ENCODE assay signal across 25 cellular contexts in genomic region chr2:241265506-241265905, GRCh38.
"Had no signal": no experiment of that assay in that cellular context is flagged by ENCODE, and none has a peak within 500 bp of the region (broad histone marks: within the 10 kb centered on the region; RNA-seq: fewer than 3 reads in every experiment).

No MANE protein-coding gene starts in this region.

- H3K36me3 ChIP-seq: ovary had no signal

- H3K9me3 ChIP-seq: left ventricle myocardium inferior, ovary, right atrium auricular region, tibial nerve, vagina had no signal

- H3K27me3 ChIP-seq: ovary, right atrium auricular region, tibial nerve, vagina had no signal

- DNase-seq: hippocampal formation; kidney; left colon; left ventricle myocardium inferior; mesendoderm; naive thymus-derived CD4-positive, alpha-beta T cell; nucleus accumbens; ovary; stimulated activated CD4-positive, alpha-beta T cell treated with anti-CD3 and anti-CD28 coated beads, Interleukin-12 subunit alpha, Interleukin-12 subunit beta, amount 100 ng/mL, for 4 hours; stimulated activated CD4-positive, alpha-beta T cell treated with anti-CD3 and anti-CD28 coated beads, Interleukin-15, amount 100 ng/mL, for 24 hours; stimulated activated CD4-positive, alpha-beta T cell treated with anti-CD3 and anti-CD28 coated beads, Interleukin-2, amount 100 ng/mL, for 24 hours; stimulated activated CD4-positive, alpha-beta T cell treated with anti-CD3 and anti-CD28 coated beads, Interleukin-4, amount 100 ng/mL, for 1 hour; stimulated activated naive B cell treated with anti-CD40 and anti-IgM and Interleukin-4, amounts not matched to agents 10 μg/mL and 1 μg/mL and 100 μg/mL, for 72 hours; stimulated activated naive CD8-positive, alpha-beta T cell treated with anti-CD3 and anti-CD28 coated beads, Interleukin-15, amount 100 ng/mL, for 72 hours; substantia nigra had no signal

- ATAC-seq: left colon; naive thymus-derived CD4-positive, alpha-beta T cell; natural killer cell treated with Interleukin-12 subunit alpha and Interleukin-12 subunit beta and Interleukin-15 and Interleukin-18, amount 100 ng/mL, for 72 hours; sciatic nerve; stimulated activated naive B cell treated with anti-CD40 and anti-IgM and Interleukin-4, amounts not matched to agents 10 μg/mL and 1 μg/mL and 100 μg/mL, for 72 hours; stimulated activated naive CD8-positive, alpha-beta T cell treated with anti-CD3 and anti-CD28 coated beads, Interleukin-15, amount 100 ng/mL, for 72 hours had no signal

- H3K4me3 Mint-ChIP-seq: mesothelial cell of epicardium; naive thymus-derived CD4-positive, alpha-beta T cell; natural killer cell treated with Interleukin-12 subunit alpha and Interleukin-12 subunit beta and Interleukin-15 and Interleukin-18, amount 100 ng/mL, for 72 hours; stimulated activated naive B cell treated with anti-CD40 and anti-IgM and Interleukin-4, amounts not matched to agents 10 μg/mL and 1 μg/mL and 100 μg/mL, for 72 hours; stimulated activated naive CD8-positive, alpha-beta T cell treated with anti-CD3 and anti-CD28 coated beads, Interleukin-15, amount 100 ng/mL, for 72 hours; type B pancreatic cell had no signal

- H3K27ac ChIP-seq: left ventricle myocardium inferior, ovary, right atrium auricular region, skin epidermis, tibial nerve, vagina had no signal

- H3K27ac Mint-ChIP-seq: mesothelial cell of epicardium; naive thymus-derived CD4-positive, alpha-beta T cell; natural killer cell treated with Interleukin-12 subunit alpha and Interleukin-12 subunit beta and Interleukin-15 and Interleukin-18, amount 100 ng/mL, for 72 hours; stimulated activated naive B cell treated with anti-CD40 and anti-IgM and Interleukin-4, amounts not matched to agents 10 μg/mL and 1 μg/mL and 100 μg/mL, for 72 hours; stimulated activated naive CD8-positive, alpha-beta T cell treated with anti-CD3 and anti-CD28 coated beads, Interleukin-15, amount 100 ng/mL, for 72 hours; type B pancreatic cell had no signal

- H3K4me3 ChIP-seq: left ventricle myocardium inferior, lung, ovary, right atrium auricular region, skin epidermis, tibial nerve, vagina had no signal

- H3K9me3 Mint-ChIP-seq: mesothelial cell of epicardium; naive thymus-derived CD4-positive, alpha-beta T cell; natural killer cell treated with Interleukin-12 subunit alpha and Interleukin-12 subunit beta and Interleukin-15 and Interleukin-18, amount 100 ng/mL, for 72 hours; stimulated activated naive B cell treated with anti-CD40 and anti-IgM and Interleukin-4, amounts not matched to agents 10 μg/mL and 1 μg/mL and 100 μg/mL, for 72 hours; stimulated activated naive CD8-positive, alpha-beta T cell treated with anti-CD3 and anti-CD28 coated beads, Interleukin-15, amount 100 ng/mL, for 72 hours; type B pancreatic cell had no signal

- H3K27me3 Mint-ChIP-seq: naive thymus-derived CD4-positive, alpha-beta T cell; natural killer cell treated with Interleukin-12 subunit alpha and Interleukin-12 subunit beta and Interleukin-15 and Interleukin-18, amount 100 ng/mL, for 72 hours; progenitor cell of endocrine pancreas; stimulated activated naive B cell treated with anti-CD40 and anti-IgM and Interleukin-4, amounts not matched to agents 10 μg/mL and 1 μg/mL and 100 μg/mL, for 72 hours; stimulated activated naive CD8-positive, alpha-beta T cell treated with anti-CD3 and anti-CD28 coated beads, Interleukin-15, amount 100 ng/mL, for 72 hours; type B pancreatic cell had no signal
